Comparison of ENCODE assay signal across 1 cellular context in the genomic region with DNA sequence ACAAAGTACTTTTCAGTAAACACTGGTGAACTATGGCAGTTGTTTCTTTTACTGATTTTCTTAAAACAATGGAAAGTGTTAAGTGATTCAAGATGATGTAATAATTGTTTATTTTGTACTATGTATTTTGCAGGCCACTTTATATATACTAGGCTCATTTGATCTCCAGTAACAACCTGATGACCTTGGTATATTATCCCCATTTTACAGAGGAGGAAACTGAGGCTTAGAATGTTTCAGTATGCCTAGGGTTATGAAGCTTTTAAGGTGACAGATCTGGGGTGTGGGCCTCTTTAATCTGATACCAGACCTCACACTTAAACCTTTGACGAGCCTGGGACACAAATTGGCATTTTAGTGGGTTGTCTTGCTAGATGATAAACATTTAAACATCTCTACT.
TF ChIP-seq lines count a peak whose summit lies in the region.

No MANE protein-coding gene starts in this region.

TF ChIP-seq in K562, 482 proteins besides CTCF, POLR2A, EP300 and RAD21 (continued from another document):
- TF ChIP-seq, protein P1, sequence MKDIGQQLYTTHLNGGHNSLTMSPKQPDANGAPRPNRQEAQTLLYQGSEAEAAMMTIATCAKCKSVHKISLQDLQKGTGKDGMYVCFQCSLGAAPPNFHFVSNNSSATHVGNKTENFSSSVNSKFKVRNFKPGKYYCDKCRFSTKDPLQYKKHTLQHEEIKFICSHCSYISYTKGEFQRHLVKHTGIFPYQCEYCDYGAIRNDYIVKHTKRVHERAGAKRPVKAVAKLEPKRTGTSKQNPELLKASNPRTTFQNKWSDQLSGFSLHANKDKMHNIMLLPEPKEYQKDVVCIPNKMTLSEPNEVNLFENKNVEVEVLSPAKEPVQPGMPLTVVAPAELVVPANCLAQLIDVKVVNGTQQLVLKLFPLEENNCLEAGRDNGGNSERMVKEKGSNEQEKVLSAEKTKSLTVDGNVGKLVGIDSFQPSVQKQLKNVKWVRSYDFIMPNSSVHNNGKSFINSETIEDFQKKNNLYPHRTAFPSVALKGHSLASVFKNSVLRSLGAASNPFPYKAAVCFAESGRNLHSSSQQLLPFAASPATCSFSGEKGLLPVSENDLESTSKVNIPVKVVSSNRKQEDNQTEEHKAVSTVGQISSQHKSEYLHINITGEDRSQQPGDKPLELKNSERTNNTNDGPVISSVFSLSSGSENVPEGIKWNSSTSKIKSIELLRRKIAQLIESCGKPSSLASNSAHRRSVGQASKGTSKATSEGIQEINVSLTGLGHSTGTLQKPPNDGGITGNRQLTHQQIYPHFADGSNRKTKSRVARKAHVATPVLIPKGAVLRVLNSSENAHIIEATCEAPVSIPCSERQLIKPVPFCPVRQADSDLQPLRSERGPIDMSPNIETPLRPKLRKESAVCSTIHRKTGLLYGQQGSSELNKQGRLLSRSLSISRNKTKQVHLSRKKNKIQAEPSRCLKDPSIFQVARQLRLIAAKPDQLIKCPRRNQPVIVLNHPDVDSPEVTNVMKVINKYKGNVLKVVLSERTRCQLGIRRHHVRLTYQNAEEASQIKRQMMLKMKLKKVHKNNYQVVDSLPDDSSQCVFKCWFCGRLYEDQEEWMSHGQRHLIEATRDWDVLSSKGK (CRISPR knock-in tag; IDR thresholded peaks at IDR 0.05): no peak
- TF ChIP-seq NR4A1 (CRISPR knock-in tag; IDR thresholded peaks at IDR 0.05) (no peak), NR4A1 (tag; IDR thresholded peaks at IDR 0.05) (no peak), POU5F1 (IDR thresholded peaks at IDR 0.05; ENCODE audit: borderline replicate concordance, low read depth, low read length, partially characterized antibody) (no peak), STAT6 (CRISPR knock-in tag; IDR thresholded peaks at IDR 0.05) (no peak), PRMT5 (CRISPR knock-in tag; IDR thresholded peaks at IDR 0.05) (no peak), ASH1L (IDR thresholded peaks at IDR 0.05; ENCODE audit: borderline replicate concordance, low read depth, partially characterized antibody) (no peak), DIDO1 (tag; IDR thresholded peaks at IDR 0.05; ENCODE audit: low read depth) (no peak), LARP7 (IDR thresholded peaks at IDR 0.05) (no peak)
- TF ChIP-seq, protein P2, sequence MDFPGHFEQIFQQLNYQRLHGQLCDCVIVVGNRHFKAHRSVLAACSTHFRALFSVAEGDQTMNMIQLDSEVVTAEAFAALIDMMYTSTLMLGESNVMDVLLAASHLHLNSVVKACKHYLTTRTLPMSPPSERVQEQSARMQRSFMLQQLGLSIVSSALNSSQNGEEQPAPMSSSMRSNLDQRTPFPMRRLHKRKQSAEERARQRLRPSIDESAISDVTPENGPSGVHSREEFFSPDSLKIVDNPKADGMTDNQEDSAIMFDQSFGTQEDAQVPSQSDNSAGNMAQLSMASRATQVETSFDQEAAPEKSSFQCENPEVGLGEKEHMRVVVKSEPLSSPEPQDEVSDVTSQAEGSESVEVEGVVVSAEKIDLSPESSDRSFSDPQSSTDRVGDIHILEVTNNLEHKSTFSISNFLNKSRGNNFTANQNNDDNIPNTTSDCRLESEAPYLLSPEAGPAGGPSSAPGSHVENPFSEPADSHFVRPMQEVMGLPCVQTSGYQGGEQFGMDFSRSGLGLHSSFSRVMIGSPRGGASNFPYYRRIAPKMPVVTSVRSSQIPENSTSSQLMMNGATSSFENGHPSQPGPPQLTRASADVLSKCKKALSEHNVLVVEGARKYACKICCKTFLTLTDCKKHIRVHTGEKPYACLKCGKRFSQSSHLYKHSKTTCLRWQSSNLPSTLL (IDR thresholded peaks at IDR 0.05): no peak
